Comparison of ENCODE assay signal across 8 cellular contexts in genomic region chr6:170438402-170438753, GRCh38.
A peak's percentile ranks its signal among the peaks of the same experiment; 100 is the strongest.
DNase-seq lines count a peak whose midpoint lies in the region; ATAC-seq and TF ChIP-seq lines count a peak whose summit lies in the region.

No MANE protein-coding gene starts in this region.

- no peaks in the 10 kb centered on the region for H3K9me3 ChIP-seq in adrenal gland (replicated peaks in 1 of 3)
- H3K9me3 ChIP-seq in heart left ventricle: peaks cover 0 to 21% (median 6%) of the 10 kb centered on the region in 12 donors
- no peaks in the 10 kb centered on the region for H3K9me3 ChIP-seq in effector memory CD4-positive, alpha-beta T cell (ENCODE audit: control insufficient read depth, low read length)

- H3K27me3 ChIP-seq in adrenal gland: no peaks in the 10 kb centered on the region
- no peaks in the 10 kb centered on the region for H3K27me3 ChIP-seq in heart left ventricle
- H3K27me3 ChIP-seq in effector memory CD4-positive, alpha-beta T cell (replicated peaks; ENCODE audit: control insufficient read depth, insufficient read depth, low read length, poor library complexity, severe bottlenecking): peaks cover 2% of the 10 kb centered on the region

- DNase-seq in Caki2 (ENCODE audit: low read depth): peak; percentile 96
- peak; percentile 85 for DNase-seq in GM20000 (ENCODE audit: low spot score)
- DNase-seq in NCI-H526 (lab: John Stamatoyannopoulos, UW): peak; percentile 96 to 98
- DNase-seq in adrenal gland: peak; percentile 67 to 95 (median 83)
- peak; percentile 57 to 92 (median 79) for DNase-seq in heart left ventricle
- DNase-seq in posterior cingulate gyrus: peak; percentile 45 to 98 (median 88)
- no peak for DNase-seq in effector memory CD4-positive, alpha-beta T cell

- H3K27ac ChIP-seq in adrenal gland: peak overlapping the region in 1 of 5 donors; percentile 25
- peak overlapping the region in 1 of 12 donors; percentile 29 for H3K27ac ChIP-seq in heart left ventricle
- H3K27ac ChIP-seq in effector memory CD4-positive, alpha-beta T cell (ENCODE audit: insufficient read depth, low read length, poor library complexity, severe bottlenecking): no peak overlapping the region

- TF ChIP-seq CTCF in GM20000 (IDR thresholded peaks at IDR 0.05; ENCODE audit: extremely low read depth, missing control alignments): no peak
- no peak for TF ChIP-seq CTCF in adrenal gland (IDR thresholded peaks at IDR 0.05)
- no peak for TF ChIP-seq CTCF in heart left ventricle (IDR thresholded peaks at IDR 0.05)

- ATAC-seq in HG03520 (IDR thresholded peaks at IDR 0.05; ENCODE audit: unreplicated experiment): peak; percentile 81
- peak; percentile 78 to 97 (median 93) for ATAC-seq in heart left ventricle

- in situ Hi-C loops in Caki2 (cut with HindIII; ENCODE audit: low pct_unique_long_range_greater_than_20kb, low sequenced_read_pairs): no loop called here

- peak overlapping the region in 1 of 4 donors; percentile 35 for H3K4me3 ChIP-seq in adrenal gland
- H3K4me3 ChIP-seq in heart left ventricle: peak overlapping the region in 11 of 12 donors; percentile 5 to 42 (median 29)
- no peak overlapping the region for H3K4me3 ChIP-seq in effector memory CD4-positive, alpha-beta T cell (ENCODE audit: insufficient read depth, low read depth, low read length, poor library complexity, severe bottlenecking)

- H3K36me3 ChIP-seq in adrenal gland (replicated peaks in 1 of 2) (no peaks in the 10 kb centered on the region), heart left ventricle (no peaks in the 10 kb centered on the region)
- H3K36me3 ChIP-seq in effector memory CD4-positive, alpha-beta T cell (ENCODE audit: control insufficient read depth, insufficient read depth, low read length): no peaks in the 10 kb centered on the region

- intact Hi-C loops in adrenal gland (cut with DNase I): no loop called here
- intact Hi-C loops in heart left ventricle (cut with DNase I): no loop called here
- intact Hi-C loops in posterior cingulate gyrus (cut with DNase I): no loop called here

- WGBS in adrenal gland, 4 donors: 0 to 8% (median 1%) methylated on average over 8 to 15 of the region's 15 CpGs; no CpG with 5 or more reads in 1 of the 4 donors
- WGBS in heart left ventricle, 4 donors: 2 to 3% methylated on average over 15 of the region's 15 CpGs; no CpG with 5 or more reads in 2 of the 4 donors

- H3K4me1 ChIP-seq in adrenal gland (replicated peaks in 1 of 2): no peaks in the 10 kb centered on the region
- H3K4me1 ChIP-seq in heart left ventricle: peaks cover 0 to 20% (median 8%) of the 10 kb centered on the region in 12 donors
- peaks cover 5% of the 10 kb centered on the region for H3K4me1 ChIP-seq in effector memory CD4-positive, alpha-beta T cell (ENCODE audit: control insufficient read depth, insufficient read depth, low read length, poor library complexity, severe bottlenecking)

- TF ChIP-seq POLR2A in adrenal gland (IDR thresholded peaks at IDR 0.05) (no peak), heart left ventricle (IDR thresholded peaks at IDR 0.05) (peak in 1 of 2 donors; percentile 18)

Comparison
In these comparisons a context has a peak if more than half of its experiments do, and no peak if none do; other contexts are left out.
1. DNase-seq: peak in Caki2 (single experiment), GM20000 (single experiment), NCI-H526 (2 of 2), adrenal gland (7 of 7), heart left ventricle (5 of 5) and posterior cingulate gyrus (10 of 10); none in effector memory CD4-positive, alpha-beta T cell (0 of 3).